3 cellular contexts compared by ENCODE assay signal in the genomic region with DNA sequence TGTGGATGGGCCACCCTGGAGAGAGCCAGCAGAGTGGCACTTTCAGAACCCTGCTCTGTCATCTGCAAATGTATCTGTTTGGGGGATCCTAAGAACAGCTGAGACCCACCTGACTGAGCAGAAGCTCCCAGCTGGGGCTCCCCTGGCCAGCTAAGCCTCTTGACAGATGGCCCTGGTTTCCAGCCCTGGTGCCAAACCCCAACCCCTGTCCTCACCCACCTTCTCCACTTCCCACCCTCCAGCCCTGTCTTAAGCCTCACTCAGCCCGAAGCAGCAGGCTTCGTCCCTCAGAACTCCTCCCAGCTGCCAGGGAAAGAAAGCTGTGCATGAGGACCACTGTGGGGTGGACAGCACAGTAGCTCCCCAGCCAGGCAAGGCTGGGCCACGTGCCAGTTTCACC. TPM values are rescaled to one million over a fixed set of nuclear protein-coding genes. Genes with fewer than 3 reads are reported as not detected.
"Had no signal": no experiment of that assay in that cellular context is flagged by ENCODE, and none has a peak within 500 bp of the region (broad histone marks: within the 10 kb centered on the region; RNA-seq: fewer than 3 reads in every experiment).

No MANE protein-coding gene starts in this region.

- DNase-seq: GDM1, GF-D8 had no signal

- H3K4me3 ChIP-seq: GM12878 had no signal

RNA-seq across cellular contexts. Expression of a gene that starts 3.5 kb away (rescaled TPM):
- total RNA-seq: GM12878 had no signal
- polyA plus RNA-seq: GM12878 had no signal

RNA-seq across cellular contexts. Expression of a gene that starts 11.4 kb away (rescaled TPM):
- total RNA-seq: GM12878 had no signal

RNA-seq across cellular contexts. Expression of a gene that starts 37.2 kb away (rescaled TPM):
- total RNA-seq: GM12878 had no signal
